13 cellular contexts compared by ENCODE assay signal in the genomic region with DNA sequence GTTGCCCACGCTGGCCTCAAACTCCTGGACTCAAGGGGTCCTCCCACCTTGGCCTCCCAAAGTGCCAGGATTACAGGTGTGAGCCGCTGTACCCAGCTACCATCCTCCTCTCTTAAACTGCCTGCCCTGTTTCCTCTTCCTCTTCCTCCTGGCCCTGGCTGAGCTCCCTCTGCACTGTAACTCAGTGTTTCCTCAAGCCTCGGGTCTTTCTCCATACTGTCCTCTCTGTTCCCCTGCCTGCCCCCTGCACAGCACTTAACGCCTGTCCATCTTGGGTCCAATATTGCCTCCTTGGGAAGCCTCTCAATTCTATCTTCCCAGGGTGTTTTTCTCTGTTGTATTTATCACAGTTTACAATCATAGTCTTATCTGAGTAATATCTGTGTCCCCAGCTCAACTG. TPM values are rescaled to one million over a fixed set of nuclear protein-coding genes. Genes with fewer than 3 reads are reported as not detected.
DNase-seq lines count a peak whose midpoint lies in the region; ATAC-seq and TF ChIP-seq lines count a peak whose summit lies in the region.
"Had no signal": no experiment of that assay in that cellular context is flagged by ENCODE, and none has a peak within 500 bp of the region (broad histone marks: within the 10 kb centered on the region; RNA-seq: fewer than 3 reads in every experiment).

No MANE protein-coding gene starts in this region.

- intact Hi-C loops in A673 (cut with micrococcal nuclease; ENCODE audit: unreplicated experiment), result no loop called here

- DNase-seq in central memory CD8-positive, alpha-beta T cell (ENCODE audit: low spot score in 2 of 2), result no peak
- DNase-seq in dedifferentiated amniotic fluid mesenchymal stem cell (ENCODE audit: extremely low spot score), result no peak
- no peak for DNase-seq in DMS114 treated with DMSO at 0.1 percent for 48 hours (lab: John Stamatoyannopoulos, UW; ENCODE audit: unreplicated experiment)
- DNase-seq in A673 (ENCODE audit: low spot score), result no peak
- DNase-seq: NCI-H524, thyroid gland had no signal

- CTCF ChIA-PET in A673 (lab: Charles Lee), result no interaction called here

- peaks cover 6% of the 10 kb centered on the region for H3K36me3 Mint-ChIP-seq in central memory CD8-positive, alpha-beta T cell (ENCODE audit: insufficient read depth)

- H3K27me3 Mint-ChIP-seq in central memory CD8-positive, alpha-beta T cell, result no peaks in the 10 kb centered on the region

- no peaks in the 10 kb centered on the region for H3K9me2 ChIP-seq in DOHH2 (replicated peaks; ENCODE audit: control insufficient read depth, low read length)
- H3K9me2 ChIP-seq in neural cell (ENCODE audit: insufficient read depth, low read length), result no peaks in the 10 kb centered on the region

- ATAC-seq in central memory CD8-positive, alpha-beta T cell (replicated peaks; ENCODE audit: extremely low read depth, poor library complexity, severe bottlenecking), result no peak
- no peak for ATAC-seq in HG03175 (IDR thresholded peaks at IDR 0.05; ENCODE audit: unreplicated experiment)

- H3K9me3 ChIP-seq in BLaER1 treated with 17β-estradiol and CSF1 and Interleukin-3, amounts not matched to agents 10 nM and 100 nM (replicated peaks in 1 of 11), result 0 out of 22 replicates have a peak, but pooled peaks cover 0 to 4% (median 0%) of the 10 kb centered on the region in 11 experiments
- no peaks in the 10 kb centered on the region for H3K9me3 ChIP-seq in DOHH2 (ENCODE audit: control insufficient read depth, insufficient read depth, low read length)
- no peaks in the 10 kb centered on the region for H3K9me3 ChIP-seq in neural cell (ENCODE audit: low read length)
- no peaks in the 10 kb centered on the region for H3K9me3 ChIP-seq in A673 (ENCODE audit: low read depth, low read length, poor library complexity, severe bottlenecking)
- H3K9me3 ChIP-seq: thyroid gland had no signal

- no peak for TF ChIP-seq EP300 in neural cell (conservative IDR thresholded peaks at IDR 0.05; ENCODE audit: poor library complexity, severe bottlenecking)

- no TSS peak for BruUV-seq in A673 (replicated peaks; lab: Mats Ljungman, UMichigan)

- POLR2A ChIA-PET in A673 (lab: Charles Lee; ENCODE audit: low non-redundant PET), result no interaction called here

- H3K36me3 ChIP-seq in BLaER1 treated with 17β-estradiol and CSF1 and Interleukin-3, amounts not matched to agents 10 nM and 100 nM, result peaks cover 0 to 19% (median 9%) of the 10 kb centered on the region in 11 experiments; a peak in 9 of 22 replicates
- H3K36me3 ChIP-seq in DOHH2 (ENCODE audit: control insufficient read depth, low read length) (peaks cover 42% of the 10 kb centered on the region), neural cell (ENCODE audit: insufficient read depth, low read length) (no peaks in the 10 kb centered on the region), A673 (ENCODE audit: insufficient read depth, low read length, poor library complexity, severe bottlenecking) (no peaks in the 10 kb centered on the region)
- H3K36me3 ChIP-seq: thyroid gland had no signal

- no peak overlapping the region for H3K4me3 Mint-ChIP-seq in central memory CD8-positive, alpha-beta T cell

- H3K4me1 Mint-ChIP-seq in central memory CD8-positive, alpha-beta T cell, result peaks cover 46% of the 10 kb centered on the region

- H3K9me3 Mint-ChIP-seq in central memory CD8-positive, alpha-beta T cell, result no peaks in the 10 kb centered on the region

- H3K27me3 ChIP-seq in BLaER1 treated with 17β-estradiol and CSF1 and Interleukin-3, amounts not matched to agents 10 nM and 100 nM, result no peaks in the 10 kb centered on the region
- H3K27me3 ChIP-seq in DOHH2 (ENCODE audit: control insufficient read depth, low read length) (no peaks in the 10 kb centered on the region), neural cell (ENCODE audit: insufficient read depth, low read depth, low read length) (no peaks in the 10 kb centered on the region), A673 (replicated peaks; ENCODE audit: insufficient read depth, low read depth, low read length, poor library complexity) (no peaks in the 10 kb centered on the region)
- H3K27me3 ChIP-seq: thyroid gland had no signal

- H3K79me2 ChIP-seq in DOHH2 (ENCODE audit: control insufficient read depth, low read length), result peaks cover 54% of the 10 kb centered on the region
- H3K79me2 ChIP-seq in neural cell (replicated peaks; ENCODE audit: insufficient read depth, low read length), result no peaks in the 10 kb centered on the region

- H3K4me3 ChIP-seq in BLaER1 treated with 17β-estradiol and CSF1 and Interleukin-3, amounts not matched to agents 10 nM and 100 nM, result no peak overlapping the region
- peak overlapping the region; percentile 88; the same call in 1 of the 2 replicates for H3K4me3 ChIP-seq in DOHH2 (ENCODE audit: low read length)
- peak overlapping the region; percentile 87 for H3K4me3 ChIP-seq in neural cell (ENCODE audit: low read length)
- H3K4me3 ChIP-seq in A673 (ENCODE audit: low read depth, low read length, poor library complexity, severe bottlenecking), result no peak overlapping the region
- H3K4me3 ChIP-seq: smooth muscle cell, thyroid gland had no signal

- peaks cover 29 to 50% (median 48%) of the 10 kb centered on the region in 10 experiments for H3K4me1 ChIP-seq in BLaER1 treated with 17β-estradiol and CSF1 and Interleukin-3, amounts not matched to agents 10 nM and 100 nM
- H3K4me1 ChIP-seq in DOHH2 (ENCODE audit: control insufficient read depth, low read length) (peaks cover 41% of the 10 kb centered on the region), A673 (ENCODE audit: insufficient read depth, low read length, poor library complexity, severe bottlenecking) (peaks cover 17% of the 10 kb centered on the region)

- H2AFZ ChIP-seq in neural cell (ENCODE audit: low read depth, low read length), result no peak overlapping the region

- H3K9ac ChIP-seq in BLaER1 treated with 17β-estradiol and CSF1 and Interleukin-3, amounts not matched to agents 10 nM and 100 nM, result peak overlapping the region in 6 of 11 experiments; percentile 19 to 86 (median 84); a peak in 10 of 22 replicates
- H3K9ac ChIP-seq in neural cell (ENCODE audit: low read length), result no peak overlapping the region

- no peak for TF ChIP-seq RAD21 in neural cell (conservative IDR thresholded peaks at IDR 0.05)

- TF ChIP-seq CTCF in DOHH2 (IDR thresholded peaks at IDR 0.05; ENCODE audit: low read depth, low read length, poor library complexity, severe bottlenecking), result no peak
- no peak for TF ChIP-seq CTCF in neural cell (IDR thresholded peaks at IDR 0.05; ENCODE audit: poor library complexity, severe bottlenecking)
- TF ChIP-seq CTCF in A673 (conservative IDR thresholded peaks at IDR 0.05; ENCODE audit: low read depth, low read length), result no peak

- peak overlapping the region; percentile 29 for H3K27ac Mint-ChIP-seq in central memory CD8-positive, alpha-beta T cell (ENCODE audit: low read depth)

- H3F3A ChIP-seq in DOHH2 (ENCODE audit: control insufficient read depth, insufficient read depth) (peaks cover 5% of the 10 kb centered on the region), neural cell (ENCODE audit: insufficient read depth, low read length, poor library complexity, severe bottlenecking) (no peaks in the 10 kb centered on the region)

- peaks cover 0 to 29% (median 16%) of the 10 kb centered on the region in 11 experiments; a peak in 12 of 22 replicates for H4K20me1 ChIP-seq in BLaER1 treated with 17β-estradiol and CSF1 and Interleukin-3, amounts not matched to agents 10 nM and 100 nM
- peaks cover 12% of the 10 kb centered on the region; the same call in 1 of the 2 replicates for H4K20me1 ChIP-seq in DOHH2 (ENCODE audit: control insufficient read depth, insufficient read depth, low read depth, low read length)
- H4K20me1 ChIP-seq in neural cell (ENCODE audit: insufficient read depth), result no peaks in the 10 kb centered on the region

- H3K27ac ChIP-seq in BLaER1 treated with 17β-estradiol and CSF1 and Interleukin-3, amounts not matched to agents 10 nM and 100 nM, result peak overlapping the region in 5 of 11 experiments; percentile 11 to 88 (median 82); a peak in 7 of 22 replicates
- H3K27ac ChIP-seq in DOHH2 (ENCODE audit: low read depth, low read length) (no peak overlapping the region), neural cell (ENCODE audit: low read length) (no peak overlapping the region), A673 (ENCODE audit: low read depth, low read length, poor library complexity, severe bottlenecking) (no peak overlapping the region)

- H3K4me2 ChIP-seq in BLaER1 treated with 17β-estradiol and CSF1 and Interleukin-3, amounts not matched to agents 10 nM and 100 nM, result peak overlapping the region; percentile 83 to 99 (median 96)
- H3K4me2 ChIP-seq in DOHH2 (ENCODE audit: low read length) (peak overlapping the region; percentile 78), neural cell (ENCODE audit: low read length) (no peak overlapping the region)
- H3K4me2 ChIP-seq: smooth muscle cell had no signal

TF ChIP-seq in neural cell, 6 proteins besides CTCF, POLR2A, EP300 and RAD21:
- no peak for TF ChIP-seq EZH2 (IDR thresholded peaks at IDR 0.05; ENCODE audit: borderline replicate concordance, insufficient read depth, low read length, poor library complexity, severe bottlenecking)

RNA-seq across cellular contexts. Expression of a gene that starts 6.1 kb away (rescaled TPM):
- 19.1 and 24.7 TPM in 2 replicates for polyA plus RNA-seq in neural cell
- 26.5 and 30.9 TPM in 2 replicates for polyA minus RNA-seq in neural cell
- total RNA-seq in A673 (2021), result 6.8 and 7.6 TPM in 2 replicates

RNA-seq across cellular contexts. Expression of a gene that starts 21.6 kb away (rescaled TPM):
- not detected in 2 replicates for polyA plus RNA-seq in neural cell
- not detected in 2 replicates for polyA minus RNA-seq in neural cell
- total RNA-seq in A673 (2021), result not detected in 2 replicates
- total RNA-seq: activated CD8-positive, alpha-beta memory T cell treated with anti-CD3 and anti-CD28 coated beads for 36 hours; kidney; smooth muscle cell; thyroid gland had no signal
- polyA plus RNA-seq: smooth muscle cell had no signal

RNA-seq across cellular contexts. Expression of a gene that starts 31.0 kb away (rescaled TPM):
- not detected in 2 replicates for polyA plus RNA-seq in neural cell
- polyA minus RNA-seq in neural cell, result not detected in 2 replicates
- total RNA-seq in A673 (2021), result not detected in 2 replicates
- total RNA-seq: activated CD8-positive, alpha-beta memory T cell treated with anti-CD3 and anti-CD28 coated beads for 36 hours had no signal

Comparison
In these comparisons a context has a peak if more than half of its experiments do, and no peak if none do; other contexts are left out.
1. H3K4me3 ChIP-seq: peak in DOHH2 (single experiment) and neural cell (single experiment); none in BLaER1 treated with 17β-estradiol and CSF1 and Interleukin-3, amounts not matched to agents 10 nM and 100 nM (0 of 10) and A673 (single experiment).